ENCODE assay signal across 18 cellular contexts in the genomic region with DNA sequence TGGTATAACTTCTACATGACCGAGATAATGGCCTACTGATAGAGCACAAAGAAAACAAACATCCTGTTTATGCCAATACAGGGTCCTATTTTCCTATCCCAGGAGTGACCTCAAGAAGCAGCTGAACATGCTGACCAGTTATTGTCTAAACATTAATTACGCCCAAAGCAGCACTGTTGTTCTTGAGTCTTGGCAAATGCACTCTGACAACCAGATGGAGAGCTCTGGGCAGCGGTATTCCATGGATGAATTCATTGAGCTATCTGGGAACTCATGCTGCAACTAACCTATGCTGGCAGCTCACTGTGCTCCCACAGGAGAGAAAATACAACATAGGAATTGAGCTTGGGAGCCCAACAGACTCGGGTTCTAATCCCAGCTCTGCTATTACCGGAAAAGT.
"Had no signal": no experiment of that assay in that cellular context is flagged by ENCODE, and none has a peak within 500 bp of the region (broad histone marks: within the 10 kb centered on the region; RNA-seq: fewer than 3 reads in every experiment).

No MANE protein-coding gene starts in this region.

- FAIRE-seq: endometrium, keratinocyte had no signal

- DNase-seq: activated CD4-positive, alpha-beta memory T cell treated with anti-CD3 and anti-CD28 coated beads for 36 hours; activated CD4-positive, alpha-beta T cell treated with anti-CD3 and anti-CD28 coated beads for 48 hours; activated CD4-positive, CD25-positive, alpha-beta regulatory T cell; activated gamma-delta T cell; activated T-cell treated with anti-CD3 and anti-CD28 coated beads, Interleukin-2, amount 50 U/mL, for 72 hours; effector CD4-positive, alpha-beta T cell; heart right ventricle; left colon; mesenchymal stem cell; mucosa of descending colon; nephron progenitor cell; sigmoid colon; stimulated activated CD4-positive, alpha-beta T cell treated with anti-CD3 and anti-CD28 coated beads, Interleukin-15, amount 100 ng/mL, for 24 hours; stimulated activated naive B cell treated with anti-CD40 and anti-IgM and Interleukin-4, amounts not matched to agents 10 μg/mL and 1 μg/mL and 100 μg/mL, for 72 hours; T1000; upper lobe of right lung had no signal
